8 cellular contexts compared by ENCODE assay signal in genomic region chr11:86182976-86183584, GRCh38.
DNase-seq lines count a peak whose midpoint lies in the region; ATAC-seq and TF ChIP-seq lines count a peak whose summit lies in the region.

No MANE protein-coding gene starts in this region.

- peaks cover 6% of the 10 kb centered on the region for H3K9me3 Mint-ChIP-seq in activated naive CD8-positive, alpha-beta T cell treated with anti-CD3 and anti-CD28 coated beads, Interleukin-2, amount 50 U/mL, for 24 hours

- peak overlapping the region; percentile 66; the same call in 1 of the 2 replicates for H2AFZ ChIP-seq in OCI-LY3 (ENCODE audit: low read depth, low read length)

- peak; percentile 73 for DNase-seq in activated naive CD8-positive, alpha-beta T cell treated with anti-CD3 and anti-CD28 coated beads, Interleukin-2, amount 50 U/mL, for 24 hours
- peak; percentile 26 to 76 (median 36) for DNase-seq in stimulated activated CD4-positive, alpha-beta T cell treated with anti-CD3 and anti-CD28 coated beads, TNF-alpha, amount 100 ng/mL, for 24 hours (ENCODE audit: low read depth in 3 of 3)
- DNase-seq in germinal center (ENCODE audit: low spot score), result no peak
- DNase-seq in AG20443 (ENCODE audit: low spot score), result no peak
- no peak for DNase-seq in NCI-H345 (lab: John Stamatoyannopoulos, UW)

- 0 out of 2 replicates have a peak, but pooled peaks cover 3% of the 10 kb centered on the region for H3K27me3 ChIP-seq in OCI-LY3 (ENCODE audit: low read depth, low read length)

- H3K9ac ChIP-seq in OCI-LY3 (ENCODE audit: low read length), result no peak overlapping the region

- no peaks in the 10 kb centered on the region for H3K36me3 ChIP-seq in OCI-LY3 (replicated peaks; ENCODE audit: low read depth, low read length)

- H3K4me1 Mint-ChIP-seq in activated naive CD8-positive, alpha-beta T cell treated with anti-CD3 and anti-CD28 coated beads, Interleukin-2, amount 50 U/mL, for 24 hours, result peaks cover 13% of the 10 kb centered on the region

- H3K9me3 ChIP-seq in OCI-LY3 (ENCODE audit: insufficient read depth, low read length), result no peaks in the 10 kb centered on the region; the same call in 1 of the 2 replicates

- H3K27me3 Mint-ChIP-seq in activated naive CD8-positive, alpha-beta T cell treated with anti-CD3 and anti-CD28 coated beads, Interleukin-2, amount 50 U/mL, for 24 hours, result no peaks in the 10 kb centered on the region

- no peak overlapping the region for H3K4me3 ChIP-seq in OCI-LY3 (ENCODE audit: low read length)

- ATAC-seq in GM18520 (IDR thresholded peaks at IDR 0.05; ENCODE audit: unreplicated experiment) (peak; percentile 82), HG02678 (IDR thresholded peaks at IDR 0.05; ENCODE audit: unreplicated experiment) (peak; percentile 85)
- peak; percentile 76 for ATAC-seq in activated naive CD8-positive, alpha-beta T cell treated with anti-CD3 and anti-CD28 coated beads, Interleukin-2, amount 50 U/mL, for 24 hours

- H3K79me2 ChIP-seq in OCI-LY3 (ENCODE audit: low read length), result no peaks in the 10 kb centered on the region

- H3K4me3 Mint-ChIP-seq in activated naive CD8-positive, alpha-beta T cell treated with anti-CD3 and anti-CD28 coated beads, Interleukin-2, amount 50 U/mL, for 24 hours, result no peak overlapping the region

- no peaks in the 10 kb centered on the region for H4K20me1 ChIP-seq in OCI-LY3 (ENCODE audit: insufficient read depth, low read length)

- H3K27ac Mint-ChIP-seq in activated naive CD8-positive, alpha-beta T cell treated with anti-CD3 and anti-CD28 coated beads, Interleukin-2, amount 50 U/mL, for 24 hours, result no peak overlapping the region

- H3K4me2 ChIP-seq in OCI-LY3 (ENCODE audit: low read length), result peak overlapping the region; percentile 21; the same call in 1 of the 2 replicates

- H3K4me1 ChIP-seq in OCI-LY3 (ENCODE audit: low read length), result peaks cover 24% of the 10 kb centered on the region

- peaks cover 7% of the 10 kb centered on the region for H3K36me3 Mint-ChIP-seq in activated naive CD8-positive, alpha-beta T cell treated with anti-CD3 and anti-CD28 coated beads, Interleukin-2, amount 50 U/mL, for 24 hours (ENCODE audit: low read depth)

- no peak overlapping the region for H3K27ac ChIP-seq in OCI-LY3 (ENCODE audit: low read length)

- TF ChIP-seq CTCF in OCI-LY3 (IDR thresholded peaks at IDR 0.05; ENCODE audit: low read depth, low read length), result no peak

Comparison
In these comparisons a context has a peak if more than half of its experiments do, and no peak if none do; other contexts are left out.
1. DNase-seq: peak in activated naive CD8-positive, alpha-beta T cell treated with anti-CD3 and anti-CD28 coated beads, Interleukin-2, amount 50 U/mL, for 24 hours (single experiment) and stimulated activated CD4-positive, alpha-beta T cell treated with anti-CD3 and anti-CD28 coated beads, TNF-alpha, amount 100 ng/mL, for 24 hours (3 of 3); none in germinal center (single experiment), AG20443 (single experiment) and NCI-H345 (single experiment).
2. Peak in every context shown above with its lines, with median percentiles within 50 percentile points of each other: ATAC-seq.